1 cellular context compared by ENCODE assay signal in genomic region chr13:36211567-36211966, GRCh38.
TF ChIP-seq lines count a peak whose summit lies in the region.

No MANE protein-coding gene starts in this region.

TF ChIP-seq in GM23338, 12 proteins besides CTCF, POLR2A, EP300 and RAD21 (continued from another document):
- no peak for TF ChIP-seq ZNF462 (CRISPR knock-in tag; IDR thresholded peaks at IDR 0.05)
- no peak for TF ChIP-seq ETS1 (IDR thresholded peaks at IDR 0.05)
- TF ChIP-seq REST (IDR thresholded peaks at IDR 0.05; ENCODE audit: unreplicated experiment) = no peak
- TF ChIP-seq ZNF331 (CRISPR knock-in tag; IDR thresholded peaks at IDR 0.05; ENCODE audit: low read depth) = no peak
- no peak for TF ChIP-seq CREB1 (CRISPR knock-in tag; IDR thresholded peaks at IDR 0.05; ENCODE audit: low read depth)
- TF ChIP-seq NANOG (IDR thresholded peaks at IDR 0.05; ENCODE audit: borderline replicate concordance) = no peak
- no peak for TF ChIP-seq STAT1 (IDR thresholded peaks at IDR 0.05; ENCODE audit: unreplicated experiment)
- TF ChIP-seq EZH2 (IDR thresholded peaks at IDR 0.05; ENCODE audit: low read depth, unreplicated experiment) = no peak
